ENCODE assay signal across 8 cellular contexts in genomic region chr2:241701155-241701404, GRCh38. TPM values are rescaled to one million over a fixed set of nuclear protein-coding genes. Genes with fewer than 3 reads are reported as not detected.
DNase-seq lines count a peak whose midpoint lies in the region; ATAC-seq and TF ChIP-seq lines count a peak whose summit lies in the region.

No MANE protein-coding gene starts in this region.

- H3K9me3 ChIP-seq in mesodermal cell (ENCODE audit: control insufficient read depth, low read length) = peaks cover 6% of the 10 kb centered on the region

- peak overlapping the region; percentile 86 to 90 (median 86) for H3K4me3 Mint-ChIP-seq in brain

- H3K27ac Mint-ChIP-seq in brain = peak overlapping the region; percentile 51 to 96 (median 86)

- TF ChIP-seq CTCF in brain (conservative IDR thresholded peaks at IDR 0.05) = peak; percentile 49 to 63

- H3K27ac ChIP-seq in mesodermal cell (ENCODE audit: low read depth, low read length, severe bottlenecking) = peak overlapping the region; percentile 91

- peaks cover 23% of the 10 kb centered on the region for H3K36me3 ChIP-seq in mesodermal cell (ENCODE audit: control insufficient read depth, insufficient read depth, low read length)

- H3K27me3 Mint-ChIP-seq in brain = peaks cover 4% of the 10 kb centered on the region

- DNase-seq in DMS153 (lab: John Stamatoyannopoulos, UW) = peak; percentile 86
- no peak for DNase-seq in DMS153 treated with DMSO at 0.1 percent for 48 hours (lab: John Stamatoyannopoulos, UW; ENCODE audit: unreplicated experiment)
- DNase-seq in NCI-H1048 (lab: John Stamatoyannopoulos, UW) = peak; percentile 74
- no peak for DNase-seq in activated effector memory CD4-positive, alpha-beta T cell treated with Interleukin-2 at 50 U/mL for 16 hours

- peak overlapping the region; percentile 55 for H3K4me3 ChIP-seq in mesodermal cell (ENCODE audit: extremely low read depth, insufficient read depth, low read length, poor library complexity, severe bottlenecking)

- no peaks in the 10 kb centered on the region for H3K4me1 ChIP-seq in mesodermal cell (ENCODE audit: control insufficient read depth, insufficient read depth, low read length, poor library complexity, severe bottlenecking)

- no peak for ATAC-seq in HG02759 (IDR thresholded peaks at IDR 0.05; ENCODE audit: unreplicated experiment)
- ATAC-seq in HG02938 (IDR thresholded peaks at IDR 0.05; ENCODE audit: unreplicated experiment) = no peak

- H3K36me3 Mint-ChIP-seq in brain = peaks cover 35% of the 10 kb centered on the region

- peaks cover 23% of the 10 kb centered on the region for H3K4me1 Mint-ChIP-seq in brain

- peaks cover 0 to 7% (median 6%) of the 10 kb centered on the region in 5 experiments for H3K9me3 Mint-ChIP-seq in brain

- WGBS in mesodermal cell (ENCODE audit: insufficient coverage in 2 of 2), 2 experiments = 0 to 2% methylated on average over 8 to 15 of the region's 16 CpGs

RNA-seq across cellular contexts. Expression of gene ING5, which starts 0.8 kb away (rescaled TPM):
- 26.1 TPM for polyA plus RNA-seq in brain (ENCODE audit: insufficient read depth, low read depth, low replicate concordance)
- polyA plus RNA-seq in mesodermal cell (2013, experiment 1 of 2) = 22.6 TPM
- 21.2 TPM for polyA plus RNA-seq in mesodermal cell (2013, experiment 2 of 2)

RNA-seq across cellular contexts. Expression of gene DTYMK, which starts 14.5 kb away (rescaled TPM):
- 61.0 TPM for polyA plus RNA-seq in brain (ENCODE audit: insufficient read depth, low read depth, low replicate concordance)
- polyA plus RNA-seq in mesodermal cell (2013, experiment 1 of 2) = 53.5 TPM
- polyA plus RNA-seq in mesodermal cell (2013, experiment 2 of 2) = 50.9 TPM

RNA-seq across cellular contexts. Expression of gene D2HGDH, which starts 33.4 kb away (rescaled TPM):
- polyA plus RNA-seq in brain (ENCODE audit: insufficient read depth, low read depth, low replicate concordance) = 5.2 TPM
- 11.8 TPM for polyA plus RNA-seq in mesodermal cell (2013, experiment 1 of 2)
- polyA plus RNA-seq in mesodermal cell (2013, experiment 2 of 2) = 11.3 TPM

Comparison
In these comparisons a context has a peak if more than half of its experiments do, and no peak if none do; other contexts are left out.
1. DNase-seq: peak in DMS153 (single experiment) and NCI-H1048 (single experiment); none in DMS153 treated with DMSO at 0.1 percent for 48 hours (single experiment) and activated effector memory CD4-positive, alpha-beta T cell treated with Interleukin-2 at 50 U/mL for 16 hours (single experiment).